18 cellular contexts compared by ENCODE assay signal in the genomic region with DNA sequence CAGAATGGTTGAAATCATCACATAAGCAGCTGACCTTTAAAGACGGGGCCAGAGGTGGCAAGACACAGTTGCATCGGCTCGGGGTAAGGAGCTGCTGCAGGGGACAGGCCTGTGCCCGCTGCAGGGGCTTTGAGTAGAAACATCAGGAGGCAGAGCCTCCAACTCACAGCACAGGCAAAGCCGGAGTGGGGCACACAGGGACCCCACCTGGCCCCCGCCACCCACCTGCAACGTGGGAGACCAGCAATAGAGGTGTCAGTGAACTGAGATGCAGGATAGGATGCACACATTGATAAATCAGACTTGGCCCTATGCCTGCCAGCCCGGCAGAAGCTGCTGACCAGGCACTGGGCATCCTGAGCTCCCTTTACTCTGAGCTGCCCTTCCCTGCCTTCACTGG.
"Had no signal": no experiment of that assay in that cellular context is flagged by ENCODE, and none has a peak within 500 bp of the region (broad histone marks: within the 10 kb centered on the region; RNA-seq: fewer than 3 reads in every experiment).

No MANE protein-coding gene starts in this region.

- H3K4me3 ChIP-seq: coronary artery, hepatocyte, lung, right atrium auricular region, smooth muscle cell, testis, tibial nerve had no signal

- H3K27me3 ChIP-seq: hepatocyte, right atrium auricular region, testis, tibial nerve had no signal

- DNase-seq: caudate nucleus; effector CD8-positive, alpha-beta T cell; foreskin melanocyte; left colon; mesenchymal stem cell; naive thymus-derived CD4-positive, alpha-beta T cell; stimulated activated CD4-positive, alpha-beta T cell treated with anti-CD3 and anti-CD28 coated beads, Interleukin-1b, Interleukin-23, amount 100 ng/mL, for 48 hours; stimulated activated CD4-positive, alpha-beta T cell treated with anti-CD3 and anti-CD28 coated beads, Interleukin-4, amount 100 ng/mL, for 24 hours; stimulated activated naive B cell treated with anti-CD40 and anti-IgM and Interleukin-4, amounts not matched to agents 10 μg/mL and 1 μg/mL and 100 μg/mL, for 72 hours; stimulated activated naive CD8-positive, alpha-beta T cell treated with anti-CD3 and anti-CD28 coated beads, Interleukin-15, amount 100 ng/mL, for 72 hours; testis had no signal

- H3K36me3 Mint-ChIP-seq: stimulated activated naive B cell treated with anti-CD40 and anti-IgM and Interleukin-4, amounts not matched to agents 10 μg/mL and 1 μg/mL and 100 μg/mL, for 72 hours had no signal

- H3K4me1 Mint-ChIP-seq: neural crest cell; stimulated activated naive B cell treated with anti-CD40 and anti-IgM and Interleukin-4, amounts not matched to agents 10 μg/mL and 1 μg/mL and 100 μg/mL, for 72 hours had no signal

- H3K4me3 Mint-ChIP-seq: naive thymus-derived CD4-positive, alpha-beta T cell; neural crest cell; stimulated activated naive B cell treated with anti-CD40 and anti-IgM and Interleukin-4, amounts not matched to agents 10 μg/mL and 1 μg/mL and 100 μg/mL, for 72 hours; stimulated activated naive CD8-positive, alpha-beta T cell treated with anti-CD3 and anti-CD28 coated beads, Interleukin-15, amount 100 ng/mL, for 72 hours had no signal

- H3K27ac ChIP-seq: coronary artery, hepatocyte, right atrium auricular region, testis, tibial nerve had no signal

- ATAC-seq: left colon; naive thymus-derived CD4-positive, alpha-beta T cell; stimulated activated naive B cell treated with anti-CD40 and anti-IgM and Interleukin-4, amounts not matched to agents 10 μg/mL and 1 μg/mL and 100 μg/mL, for 72 hours; stimulated activated naive CD8-positive, alpha-beta T cell treated with anti-CD3 and anti-CD28 coated beads, Interleukin-15, amount 100 ng/mL, for 72 hours had no signal

- H3K27ac Mint-ChIP-seq: naive thymus-derived CD4-positive, alpha-beta T cell; stimulated activated naive B cell treated with anti-CD40 and anti-IgM and Interleukin-4, amounts not matched to agents 10 μg/mL and 1 μg/mL and 100 μg/mL, for 72 hours; stimulated activated naive CD8-positive, alpha-beta T cell treated with anti-CD3 and anti-CD28 coated beads, Interleukin-15, amount 100 ng/mL, for 72 hours had no signal
